ENCODE assay signal across 1 cellular context in genomic region chr4:153013202-153013988, GRCh38.
TF ChIP-seq lines count a peak whose summit lies in the region.

No MANE protein-coding gene starts in this region.

TF ChIP-seq in GM23338, 12 proteins besides CTCF, POLR2A, EP300 and RAD21 (continued from another document):
- TF ChIP-seq REST (IDR thresholded peaks at IDR 0.05; ENCODE audit: unreplicated experiment): no peak
